Comparison of ENCODE assay signal across 1 cellular context in genomic region chr16:49349446-49350168, GRCh38.
TF ChIP-seq lines count a peak whose summit lies in the region.

No MANE protein-coding gene starts in this region.

TF ChIP-seq in GM23338, 12 proteins besides CTCF, POLR2A, EP300 and RAD21 (continued from another document):
- TF ChIP-seq ETS1 (IDR thresholded peaks at IDR 0.05) (no peak), STAT1 (IDR thresholded peaks at IDR 0.05; ENCODE audit: unreplicated experiment) (no peak)
